8 cellular contexts compared by ENCODE assay signal in the genomic region with DNA sequence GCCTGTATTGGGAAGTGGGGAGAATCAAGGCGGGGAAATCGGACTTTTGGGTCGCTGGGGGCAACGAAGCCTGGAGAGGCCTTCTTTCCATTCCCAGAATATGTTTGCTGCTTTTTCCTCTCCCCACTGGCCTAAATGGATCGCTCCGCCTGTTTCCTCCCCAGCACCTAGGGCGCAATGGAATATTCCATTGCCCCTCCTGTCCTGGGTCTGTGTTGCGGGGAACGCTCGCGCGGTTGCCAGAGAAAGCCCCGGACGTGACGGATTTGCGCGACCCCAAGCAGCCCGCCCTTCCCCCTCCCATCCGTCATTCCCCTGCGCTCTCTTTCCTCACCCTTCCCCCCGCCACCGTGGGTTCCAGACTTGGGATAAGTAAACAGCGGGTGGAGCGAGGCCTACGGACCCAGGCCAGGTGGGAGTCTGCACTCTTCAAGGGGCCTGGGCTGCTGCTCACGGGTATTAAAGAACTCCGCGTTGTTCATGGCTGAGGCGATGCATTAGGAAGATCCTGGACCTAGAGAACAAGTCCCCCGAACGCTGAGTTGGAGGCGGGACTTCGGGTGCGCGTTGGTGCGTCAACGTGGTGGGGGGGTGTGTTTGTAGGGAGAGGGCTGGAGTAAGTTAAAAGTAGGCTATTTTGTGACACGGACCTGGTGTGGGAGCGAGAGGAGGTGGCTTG. TPM values are rescaled to one million over a fixed set of nuclear protein-coding genes. Genes with fewer than 3 reads are reported as not detected.
DNase-seq lines count a peak whose midpoint lies in the region; ATAC-seq and TF ChIP-seq lines count a peak whose summit lies in the region.

A gene with protein sequence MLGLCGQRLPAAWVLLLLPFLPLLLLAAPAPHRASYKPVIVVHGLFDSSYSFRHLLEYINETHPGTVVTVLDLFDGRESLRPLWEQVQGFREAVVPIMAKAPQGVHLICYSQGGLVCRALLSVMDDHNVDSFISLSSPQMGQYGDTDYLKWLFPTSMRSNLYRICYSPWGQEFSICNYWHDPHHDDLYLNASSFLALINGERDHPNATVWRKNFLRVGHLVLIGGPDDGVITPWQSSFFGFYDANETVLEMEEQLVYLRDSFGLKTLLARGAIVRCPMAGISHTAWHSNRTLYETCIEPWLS (plus strand): TSS at position 307 of the 679 bp plus-strand sequence. CDS start 454 bp downstream, outside the sequence.

- H3K27me3 Mint-ChIP-seq in nephron (ENCODE audit: low read depth), result peaks cover 14% of the 10 kb centered on the region

- H3K4me1 Mint-ChIP-seq in nephron, result peaks cover 52% of the 10 kb centered on the region

- peak within 1 kb of the TSS; percentile 75 for H3K4me3 ChIP-seq in fibroblast of the aortic adventitia (ENCODE audit: low read depth, low read length)

- peak; percentile 83 for DNase-seq in LoVo (ENCODE audit: low spot score)
- DNase-seq in SIG-M5 treated with dmso at 0.1 percent for 504 hours (lab: John Stamatoyannopoulos, UW; ENCODE audit: unreplicated experiment), result peak; percentile 83
- peak; percentile 52 for DNase-seq in activated gamma-delta T cell (lab: John Stamatoyannopoulos, UW)
- DNase-seq in fibroblast of the aortic adventitia (ENCODE audit: low read depth), result peak; percentile 91
- DNase-seq in stimulated activated naive CD4-positive, alpha-beta T cell treated with Interleukin-2 at 50 U/mL for 16 hours (lab: John Stamatoyannopoulos, UW), result peak; percentile 61

- peak within 1 kb of the TSS; percentile 93 to 98 (median 98) for H3K27ac Mint-ChIP-seq in nephron

- no peaks in the 10 kb centered on the region for H3K9me3 Mint-ChIP-seq in nephron

- peaks cover 24% of the 10 kb centered on the region for H3K36me3 Mint-ChIP-seq in nephron (ENCODE audit: low read depth)

- no peak for ATAC-seq in HG03457 (IDR thresholded peaks at IDR 0.05; ENCODE audit: unreplicated experiment)

- H3K4me3 Mint-ChIP-seq in nephron, result peak within 1 kb of the TSS; percentile 98

- TF ChIP-seq CTCF in GM12873 (IDR thresholded peaks at IDR 0.05; ENCODE audit: insufficient read depth, low read depth, low read length, missing control alignments) (peak; percentile 0), fibroblast of the aortic adventitia (IDR thresholded peaks at IDR 0.05; ENCODE audit: insufficient read depth, low read length) (no peak), nephron (IDR thresholded peaks at IDR 0.05; ENCODE audit: unreplicated experiment in 3 of 3) (no peak)

RNA-seq across cellular contexts. Expression of the gene that starts here (rescaled TPM):
- total RNA-seq in fibroblast of the aortic adventitia (ENCODE audit: low replicate concordance), result 7.1 and 30.2 TPM in 2 replicates
